Comparison of ENCODE assay signal across 9 cellular contexts in the genomic region with DNA sequence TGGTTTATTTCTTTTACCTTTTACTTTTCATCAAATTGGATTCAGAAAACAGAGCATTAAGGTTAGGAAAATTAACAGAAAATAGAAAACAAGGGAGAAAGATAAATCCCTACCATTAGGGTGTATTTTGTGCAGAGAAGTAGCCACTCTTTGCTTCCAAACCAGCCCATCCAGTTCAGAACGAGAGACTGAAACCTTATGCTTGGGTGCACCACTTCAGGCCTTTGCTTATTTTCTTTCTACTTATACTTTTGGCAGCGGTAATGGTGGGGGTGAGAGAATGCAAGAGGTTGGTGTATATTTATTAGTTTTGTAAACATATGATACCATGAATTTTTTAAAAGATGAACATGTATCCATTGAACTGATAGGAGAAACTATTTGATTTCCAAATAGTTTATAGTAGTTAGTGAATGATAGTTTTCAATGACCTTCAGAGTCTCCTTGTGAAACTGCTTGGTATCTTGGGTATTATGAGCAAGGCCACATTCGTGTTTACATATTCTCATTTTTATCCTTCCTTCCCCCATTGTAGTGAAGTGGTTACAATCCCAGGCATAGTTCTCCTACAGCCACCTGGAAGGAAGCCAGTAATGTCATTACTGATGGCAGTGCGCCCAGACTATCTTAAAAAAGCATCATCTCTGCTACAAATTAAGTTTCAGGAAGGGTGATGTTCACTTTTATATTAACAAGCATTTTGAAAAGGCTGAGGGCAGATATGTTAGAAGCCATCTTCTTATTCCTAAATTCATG.
DNase-seq lines count a peak whose midpoint lies in the region; ATAC-seq and TF ChIP-seq lines count a peak whose summit lies in the region.
"Had no signal": no experiment of that assay in that cellular context is flagged by ENCODE, and none has a peak within 500 bp of the region (broad histone marks: within the 10 kb centered on the region; RNA-seq: fewer than 3 reads in every experiment).

No MANE protein-coding gene starts in this region.

- H3K4me2 ChIP-seq in BLaER1: peak overlapping the region; percentile 59

- peaks cover 32% of the 10 kb centered on the region for H3K4me1 ChIP-seq in BLaER1

- H4K20me1 ChIP-seq in BLaER1: no peaks in the 10 kb centered on the region

- H3K27ac ChIP-seq in BLaER1: no peak overlapping the region
- peak overlapping the region; percentile 4 to 92 (median 85) for H3K27ac ChIP-seq in dorsolateral prefrontal cortex
- H3K27ac ChIP-seq: neutrophil had no signal

- peaks cover 9% of the 10 kb centered on the region for H3K36me3 ChIP-seq in BLaER1
- H3K36me3 ChIP-seq: neutrophil had no signal

- intact Hi-C loops in dorsolateral prefrontal cortex (cut with DNase I): loop anchor here in 1 of 2 donors (5.0 kb wide), 1 partner anchor 57 kb away; no protein-coding TSS in a partner anchor

- no peak overlapping the region for H3K4me3 ChIP-seq in BLaER1
- H3K4me3 ChIP-seq in dorsolateral prefrontal cortex: peak overlapping the region in 13 of 59 donors; percentile 3 to 37 (median 13)

- H3K9me3 ChIP-seq in BLaER1: peaks cover 9% of the 10 kb centered on the region
- H3K9me3 ChIP-seq: neutrophil had no signal

- no peaks in the 10 kb centered on the region for H3K27me3 ChIP-seq in BLaER1
- no peaks in the 10 kb centered on the region for H3K27me3 ChIP-seq in dorsolateral prefrontal cortex
- H3K27me3 ChIP-seq: neutrophil had no signal

- peak; percentile 67 for DNase-seq in HPDE6-E6E7 (ENCODE audit: extremely low spot score)
- DNase-seq in NCI-H82 (lab: John Stamatoyannopoulos, UW): peak; percentile 76
- DNase-seq in dorsolateral prefrontal cortex: peak in 8 of 10 donors; percentile 31 to 81 (median 64)
- DNase-seq in midbrain (lab: John Stamatoyannopoulos, UW): peak; percentile 75
- no peak for DNase-seq in stimulated activated CD8-positive, alpha-beta memory T cell treated with anti-CD3 and anti-CD28 coated beads, Interleukin-4, amount 100 ng/mL, for 48 hours
- DNase-seq in NOMO-1 treated with DMSO at 0.1 percent for 48 hours (lab: John Stamatoyannopoulos, UW; ENCODE audit: unreplicated experiment): no peak

- peak in 3 of 56 donors; percentile 10 to 16 (median 14) for TF ChIP-seq CTCF in dorsolateral prefrontal cortex (IDR thresholded peaks at IDR 0.05 in 54 of 56, conservative IDR thresholded peaks at IDR 0.05 in 2 of 56; ENCODE audit: low read depth in 1 of 56, partially characterized antibody in 56 of 56)

- peak; percentile 74 for ATAC-seq in GM19395 (IDR thresholded peaks at IDR 0.05; ENCODE audit: unreplicated experiment)

- H3K9ac ChIP-seq in BLaER1: no peak overlapping the region

Comparison
In these comparisons a context has a peak if more than half of its experiments do, and no peak if none do; other contexts are left out.
1. DNase-seq: peak in HPDE6-E6E7 (single experiment), NCI-H82 (single experiment), dorsolateral prefrontal cortex (8 of 10) and midbrain (single experiment); none in stimulated activated CD8-positive, alpha-beta memory T cell treated with anti-CD3 and anti-CD28 coated beads, Interleukin-4, amount 100 ng/mL, for 48 hours (single experiment) and NOMO-1 treated with DMSO at 0.1 percent for 48 hours (single experiment).